9 cellular contexts compared by ENCODE assay signal in genomic region chr12:116222358-116222757, GRCh38. TPM values are rescaled to one million over a fixed set of nuclear protein-coding genes. Genes with fewer than 3 reads are reported as not detected.
DNase-seq lines count a peak whose midpoint lies in the region; ATAC-seq and TF ChIP-seq lines count a peak whose summit lies in the region.
"Had no signal": no experiment of that assay in that cellular context is flagged by ENCODE, and none has a peak within 500 bp of the region (broad histone marks: within the 10 kb centered on the region; RNA-seq: fewer than 3 reads in every experiment).

No MANE protein-coding gene starts in this region.

- ATAC-seq in activated CD8-positive, alpha-beta T cell treated with anti-CD3 and anti-CD28 coated beads for 36 hours: no peak
- no peak for ATAC-seq in activated CD8-positive, alpha-beta T cell treated with anti-CD3 and anti-CD28 coated beads, Interleukin-2, amount 10 ng/mL, durations not matched to agents 7 days and 5 days
- ATAC-seq in heart left ventricle (peak; percentile 80 to 92 (median 86)), GM18858 (IDR thresholded peaks at IDR 0.05; ENCODE audit: unreplicated experiment) (no peak), HG03139 (IDR thresholded peaks at IDR 0.05; ENCODE audit: unreplicated experiment) (no peak)

- TF ChIP-seq POLR2A in heart left ventricle (IDR thresholded peaks at IDR 0.05): no peak

- no peaks in the 10 kb centered on the region for H3K27me3 Mint-ChIP-seq in activated CD8-positive, alpha-beta T cell treated with anti-CD3 and anti-CD28 coated beads for 36 hours
- H3K27me3 Mint-ChIP-seq in activated CD8-positive, alpha-beta T cell treated with anti-CD3 and anti-CD28 coated beads, Interleukin-2, amount 10 ng/mL, durations not matched to agents 7 days and 5 days (ENCODE audit: low read depth): no peaks in the 10 kb centered on the region

- no peak overlapping the region for H3K27ac Mint-ChIP-seq in activated CD8-positive, alpha-beta T cell treated with anti-CD3 and anti-CD28 coated beads for 36 hours
- H3K27ac Mint-ChIP-seq in activated CD8-positive, alpha-beta T cell treated with anti-CD3 and anti-CD28 coated beads, Interleukin-2, amount 10 ng/mL, durations not matched to agents 7 days and 5 days: no peak overlapping the region

- H3K4me1 ChIP-seq in heart left ventricle: peaks cover 0 to 46% (median 21%) of the 10 kb centered on the region in 12 donors

- peaks cover 24% of the 10 kb centered on the region for H3K4me1 Mint-ChIP-seq in activated CD8-positive, alpha-beta T cell treated with anti-CD3 and anti-CD28 coated beads for 36 hours (ENCODE audit: low read depth)
- H3K4me1 Mint-ChIP-seq in activated CD8-positive, alpha-beta T cell treated with anti-CD3 and anti-CD28 coated beads, Interleukin-2, amount 10 ng/mL, durations not matched to agents 7 days and 5 days (ENCODE audit: low read depth): peaks cover 8% of the 10 kb centered on the region

- CTCF ChIA-PET in activated CD8-positive, alpha-beta T cell treated with anti-CD3 and anti-CD28 coated beads for 36 hours (lab: Charles Lee): interaction anchor here (0.9 kb wide), 1 partner anchor 79 kb away, joined by 4 read pairs; no protein-coding TSS in a partner anchor
- CTCF ChIA-PET in activated CD8-positive, alpha-beta T cell treated with anti-CD3 and anti-CD28 coated beads, Interleukin-2, amount 10 ng/mL, durations not matched to agents 7 days and 5 days (lab: Charles Lee): interaction anchor here (0.9 kb wide), 1 partner anchor 13 kb away, joined by 3 read pairs; no protein-coding TSS in a partner anchor

- peak overlapping the region in 10 of 12 donors; percentile 3 to 74 (median 42) for H3K27ac ChIP-seq in heart left ventricle
- H3K27ac ChIP-seq: VCaP had no signal

- POLR2A ChIA-PET in activated CD8-positive, alpha-beta T cell treated with anti-CD3 and anti-CD28 coated beads for 36 hours (lab: Charles Lee): no interaction called here
- POLR2A ChIA-PET in activated CD8-positive, alpha-beta T cell treated with anti-CD3 and anti-CD28 coated beads, Interleukin-2, amount 10 ng/mL, durations not matched to agents 7 days and 5 days (lab: Charles Lee): no interaction called here

- intact Hi-C loops in activated CD8-positive, alpha-beta T cell treated with anti-CD3 and anti-CD28 coated beads for 36 hours (cut with micrococcal nuclease): no loop called here
- intact Hi-C loops in heart left ventricle (cut with DNase I): no loop called here

- TF ChIP-seq CTCF in activated CD8-positive, alpha-beta T cell treated with anti-CD3 and anti-CD28 coated beads for 36 hours (IDR thresholded peaks at IDR 0.05): no peak
- no peak for TF ChIP-seq CTCF in heart left ventricle (IDR thresholded peaks at IDR 0.05)

- peak; percentile 78 for DNase-seq in activated CD8-positive, alpha-beta T cell treated with anti-CD3 and anti-CD28 coated beads for 36 hours
- DNase-seq in activated CD8-positive, alpha-beta T cell treated with anti-CD3 and anti-CD28 coated beads, Interleukin-2, amount 10 ng/mL, durations not matched to agents 7 days and 5 days: no peak
- DNase-seq in T1000 (lab: John Stamatoyannopoulos, UW): peak; percentile 35
- peak in 4 of 5 donors; percentile 78 to 84 (median 80) for DNase-seq in heart left ventricle
- DNase-seq in stimulated activated CD4-positive, alpha-beta T cell treated with anti-CD3 and anti-CD28 coated beads, Interleukin-2, amount 100 ng/mL, for 4 hours (ENCODE audit: low read depth): peak; percentile 47
- no peak for DNase-seq in hepatic stellate cell (ENCODE audit: low spot score)

- H3K27me3 ChIP-seq in heart left ventricle: no peaks in the 10 kb centered on the region

- H3K9me3 ChIP-seq in heart left ventricle: no peaks in the 10 kb centered on the region

- 41 to 52% (median 49%) methylated on average over 4 of the region's 4 CpGs for WGBS in heart left ventricle, 4 donors

- H3K36me3 Mint-ChIP-seq in activated CD8-positive, alpha-beta T cell treated with anti-CD3 and anti-CD28 coated beads for 36 hours (ENCODE audit: low read depth): peaks cover 5% of the 10 kb centered on the region
- H3K36me3 Mint-ChIP-seq in activated CD8-positive, alpha-beta T cell treated with anti-CD3 and anti-CD28 coated beads, Interleukin-2, amount 10 ng/mL, durations not matched to agents 7 days and 5 days (ENCODE audit: low read depth): peaks cover 17% of the 10 kb centered on the region

- peaks cover 0 to 3% (median 0%) of the 10 kb centered on the region in 9 donors for H3K36me3 ChIP-seq in heart left ventricle

- no peaks in the 10 kb centered on the region for H3K9me3 Mint-ChIP-seq in activated CD8-positive, alpha-beta T cell treated with anti-CD3 and anti-CD28 coated beads for 36 hours
- no peaks in the 10 kb centered on the region for H3K9me3 Mint-ChIP-seq in activated CD8-positive, alpha-beta T cell treated with anti-CD3 and anti-CD28 coated beads, Interleukin-2, amount 10 ng/mL, durations not matched to agents 7 days and 5 days (ENCODE audit: insufficient read depth)

- peak overlapping the region in 3 of 12 donors; percentile 5 to 7 (median 7) for H3K4me3 ChIP-seq in heart left ventricle

- H3K4me3 Mint-ChIP-seq in activated CD8-positive, alpha-beta T cell treated with anti-CD3 and anti-CD28 coated beads for 36 hours: no peak overlapping the region
- H3K4me3 Mint-ChIP-seq in activated CD8-positive, alpha-beta T cell treated with anti-CD3 and anti-CD28 coated beads, Interleukin-2, amount 10 ng/mL, durations not matched to agents 7 days and 5 days: no peak overlapping the region

RNA-seq across cellular contexts. Expression of gene MED13L, which starts 55.1 kb away (rescaled TPM):
- 10 to 100 TPM; 39.5 to 41.8 TPM for total RNA-seq in activated CD8-positive, alpha-beta T cell treated with anti-CD3 and anti-CD28 coated beads for 36 hours
- 10 to 100 TPM; 74.7 to 76.9 TPM for total RNA-seq in activated CD8-positive, alpha-beta T cell treated with anti-CD3 and anti-CD28 coated beads, Interleukin-2, amount 10 ng/mL, durations not matched to agents 7 days and 5 days
- 10 to 100 TPM; 48.6 to 84.1 (median 68.7) TPM for total RNA-seq in heart left ventricle
- polyA plus RNA-seq in heart left ventricle: 10 to 100 TPM; 12.2 to 20.1 TPM

Comparison
In these comparisons a context has a peak if more than half of its experiments do, and no peak if none do; other contexts are left out.
1. DNase-seq: peak in activated CD8-positive, alpha-beta T cell treated with anti-CD3 and anti-CD28 coated beads for 36 hours (single experiment), T1000 (single experiment), heart left ventricle (4 of 5) and stimulated activated CD4-positive, alpha-beta T cell treated with anti-CD3 and anti-CD28 coated beads, Interleukin-2, amount 100 ng/mL, for 4 hours (single experiment); none in activated CD8-positive, alpha-beta T cell treated with anti-CD3 and anti-CD28 coated beads, Interleukin-2, amount 10 ng/mL, durations not matched to agents 7 days and 5 days (single experiment) and hepatic stellate cell (single experiment).
2. ATAC-seq: peak in heart left ventricle (4 of 4); none in activated CD8-positive, alpha-beta T cell treated with anti-CD3 and anti-CD28 coated beads for 36 hours (single experiment), activated CD8-positive, alpha-beta T cell treated with anti-CD3 and anti-CD28 coated beads, Interleukin-2, amount 10 ng/mL, durations not matched to agents 7 days and 5 days (single experiment), GM18858 (single experiment) and HG03139 (single experiment).